ENCODE assay signal across 1 cellular context in the genomic region with DNA sequence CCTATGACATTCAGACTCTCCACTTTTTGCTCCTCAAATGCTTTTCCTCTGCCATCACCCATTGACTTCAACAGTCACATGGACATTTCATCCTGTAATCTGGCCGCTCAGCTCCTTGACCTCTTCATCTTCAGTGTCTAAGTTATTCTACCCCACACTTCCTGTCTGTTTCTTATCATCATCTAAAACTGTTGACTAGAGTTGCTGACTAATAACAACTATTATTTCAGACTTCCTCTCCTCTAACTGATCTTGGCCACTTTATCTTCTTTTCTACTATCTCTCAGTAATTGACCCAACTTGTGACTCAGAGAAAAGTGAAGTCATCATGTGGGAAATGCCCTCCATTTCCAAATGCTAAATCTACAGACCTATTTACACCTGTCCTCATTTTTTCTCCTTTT.
TF ChIP-seq lines count a peak whose summit lies in the region.

No MANE protein-coding gene starts in this region.

TF ChIP-seq in GM23338, 12 proteins besides CTCF, POLR2A, EP300 and RAD21 (continued from another document):
- TF ChIP-seq ZNF114 (CRISPR knock-in tag; IDR thresholded peaks at IDR 0.05), result no peak
- TF ChIP-seq STAT1 (IDR thresholded peaks at IDR 0.05; ENCODE audit: unreplicated experiment), result no peak
- TF ChIP-seq, protein P1, sequence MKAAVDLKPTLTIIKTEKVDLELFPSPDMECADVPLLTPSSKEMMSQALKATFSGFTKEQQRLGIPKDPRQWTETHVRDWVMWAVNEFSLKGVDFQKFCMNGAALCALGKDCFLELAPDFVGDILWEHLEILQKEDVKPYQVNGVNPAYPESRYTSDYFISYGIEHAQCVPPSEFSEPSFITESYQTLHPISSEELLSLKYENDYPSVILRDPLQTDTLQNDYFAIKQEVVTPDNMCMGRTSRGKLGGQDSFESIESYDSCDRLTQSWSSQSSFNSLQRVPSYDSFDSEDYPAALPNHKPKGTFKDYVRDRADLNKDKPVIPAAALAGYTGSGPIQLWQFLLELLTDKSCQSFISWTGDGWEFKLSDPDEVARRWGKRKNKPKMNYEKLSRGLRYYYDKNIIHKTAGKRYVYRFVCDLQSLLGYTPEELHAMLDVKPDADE (IDR thresholded peaks at IDR 0.05), result no peak
- no peak for TF ChIP-seq JUNB (IDR thresholded peaks at IDR 0.05; ENCODE audit: unreplicated experiment)
- TF ChIP-seq ZNF462 (CRISPR knock-in tag; IDR thresholded peaks at IDR 0.05), result no peak
- no peak for TF ChIP-seq CREB1 (CRISPR knock-in tag; IDR thresholded peaks at IDR 0.05; ENCODE audit: low read depth)
